17 cellular contexts compared by ENCODE assay signal in the genomic region with DNA sequence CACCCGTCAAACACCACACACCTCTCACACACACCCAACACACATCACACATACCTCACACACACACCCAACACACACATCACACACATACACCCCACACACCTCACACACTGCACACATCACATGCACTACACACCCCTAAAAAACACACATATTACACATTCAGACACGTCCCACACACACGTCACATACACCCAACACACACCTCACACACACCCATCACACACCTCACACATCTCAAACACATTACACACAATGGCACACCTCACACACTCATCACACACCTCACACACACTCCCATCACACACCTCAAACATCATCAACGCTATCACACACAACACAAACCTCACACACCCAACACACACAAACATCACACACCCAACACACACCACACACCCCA.
A peak's percentile ranks its signal among the peaks of the same experiment; 100 is the strongest.
DNase-seq lines count a peak whose midpoint lies in the region; ATAC-seq, FAIRE-seq and TF ChIP-seq lines count a peak whose summit lies in the region.
"Had no signal": no experiment of that assay in that cellular context is flagged by ENCODE, and none has a peak within 500 bp of the region (broad histone marks: within the 10 kb centered on the region; RNA-seq: fewer than 3 reads in every experiment).

No MANE protein-coding gene starts in this region.

- peaks cover 3% of the 10 kb centered on the region for H3K27me3 Mint-ChIP-seq in astrocyte (ENCODE audit: low read depth, unreplicated experiment)
- H3K27me3 Mint-ChIP-seq: CD4-positive, alpha-beta memory T cell had no signal

- peaks cover 3% of the 10 kb centered on the region for H3K4me1 ChIP-seq in astrocyte (ENCODE audit: insufficient read depth, low read length)
- H3K4me1 ChIP-seq in keratinocyte (ENCODE audit: control insufficient read depth, extremely low read depth, insufficient read depth, low read length): peaks cover 12% of the 10 kb centered on the region
- H3K4me1 ChIP-seq: A549, BE2C had no signal

- H3K27me3 ChIP-seq in astrocyte (ENCODE audit: insufficient read depth, low read length) (peaks cover 3% of the 10 kb centered on the region), keratinocyte (ENCODE audit: control insufficient read depth, extremely low read depth, insufficient read depth, low read length) (no peaks in the 10 kb centered on the region)
- H3K27me3 ChIP-seq: BE2C had no signal

- H3K4me3 ChIP-seq in astrocyte (ENCODE audit: insufficient read depth, low read depth, low read length) (no peak overlapping the region), keratinocyte (ENCODE audit: control insufficient read depth in 2 of 3, extremely low read depth in 1 of 3, insufficient read depth in 2 of 3, low read depth in 1 of 3, low read length in 3 of 3) (no peak overlapping the region)
- H3K4me3 ChIP-seq: A549, K562 had no signal

- H3K4me3 Mint-ChIP-seq in astrocyte (ENCODE audit: unreplicated experiment): no peak overlapping the region
- H3K4me3 Mint-ChIP-seq: CD4-positive, alpha-beta memory T cell had no signal

- H3K36me3 ChIP-seq in astrocyte (ENCODE audit: insufficient read depth, low read length): no peaks in the 10 kb centered on the region
- no peaks in the 10 kb centered on the region for H3K36me3 ChIP-seq in keratinocyte (ENCODE audit: control insufficient read depth in 2 of 2, extremely low read depth in 1 of 2, insufficient read depth in 2 of 2, low read length in 2 of 2)
- H3K36me3 ChIP-seq: BE2C had no signal

- H3K79me2 ChIP-seq in astrocyte (ENCODE audit: insufficient read depth, low read length) (no peaks in the 10 kb centered on the region), keratinocyte (ENCODE audit: control insufficient read depth, insufficient read depth, low read length) (no peaks in the 10 kb centered on the region)

- H3K36me3 Mint-ChIP-seq in astrocyte (ENCODE audit: low read depth, unreplicated experiment): no peaks in the 10 kb centered on the region
- H3K36me3 Mint-ChIP-seq: CD4-positive, alpha-beta memory T cell had no signal

- dilution Hi-C loops in keratinocyte (cut with MboI; ENCODE audit: extremely low pct_ligation_motif_present, low sequenced_read_pairs): loop anchor here (25.0 kb wide), 1 partner anchor 205 kb away; the partner anchor contains the start of gene GJB2

- H3K27ac Mint-ChIP-seq in astrocyte (ENCODE audit: unreplicated experiment): no peak overlapping the region
- H3K27ac Mint-ChIP-seq: CD4-positive, alpha-beta memory T cell had no signal

- FAIRE-seq in HTR-8/SVneo (lab: Jason Lieb, UNC) (peak; percentile 96), astrocyte (lab: Jason Lieb, UNC) (no peak), keratinocyte (lab: Jason Lieb, UNC) (peak; percentile 75)
- FAIRE-seq: A549, D721Med, K562 had no signal

- peaks cover 4% of the 10 kb centered on the region for H3K9me3 Mint-ChIP-seq in astrocyte (ENCODE audit: unreplicated experiment)

- no peak for ATAC-seq in HG03045 (IDR thresholded peaks at IDR 0.05; ENCODE audit: unreplicated experiment)
- ATAC-seq: K562 had no signal

- no peaks in the 10 kb centered on the region for H3K9me3 ChIP-seq in astrocyte (ENCODE audit: insufficient read depth, low read depth, low read length)
- no peaks in the 10 kb centered on the region for H3K9me3 ChIP-seq in keratinocyte (ENCODE audit: control insufficient read depth, low read depth, low read length)
- H3K9me3 ChIP-seq: A549 had no signal

- H2AFZ ChIP-seq in astrocyte (ENCODE audit: low read depth, low read length) (peak overlapping the region; percentile 7), keratinocyte (ENCODE audit: control insufficient read depth, low read length) (no peak overlapping the region)

- DNase-seq in GM20000 (ENCODE audit: low spot score): peak; percentile 15
- DNase-seq in HTR-8/SVneo (ENCODE audit: insufficient read length, low spot score): no peak
- no peak for DNase-seq in astrocyte (ENCODE audit: low read depth)
- no peak for DNase-seq in keratinocyte (ENCODE audit: low read depth, low spot score)
- DNase-seq in HK-2 (ENCODE audit: unreplicated experiment): no peak
- DNase-seq in SKM-1 (lab: John Stamatoyannopoulos, UW; ENCODE audit: unreplicated experiment): no peak
- no peak for DNase-seq in EL
- DNase-seq: BE2C; CD4-positive, alpha-beta memory T cell; DMS153; DMS79 treated with DMSO at 0.1 percent for 48 hours; GDM1; Karpas-422 had no signal

- H3K4me2 ChIP-seq in astrocyte (ENCODE audit: low read length) (no peak overlapping the region), keratinocyte (ENCODE audit: control insufficient read depth, extremely low read depth, insufficient read depth, low read depth, low read length) (no peak overlapping the region)
- H3K4me2 ChIP-seq: A549 had no signal

- no peak overlapping the region for H3K9ac ChIP-seq in astrocyte (ENCODE audit: low read length)
- H3K9ac ChIP-seq in keratinocyte (ENCODE audit: control insufficient read depth, extremely low read depth, insufficient read depth, low read length): no peak overlapping the region

- no peak for TF ChIP-seq CTCF in GM20000 (IDR thresholded peaks at IDR 0.05; ENCODE audit: extremely low read depth, missing control alignments)
- TF ChIP-seq CTCF in astrocyte (IDR thresholded peaks at IDR 0.05; ENCODE audit: insufficient read depth, low read depth, low read length): no peak
- no peak for TF ChIP-seq CTCF in keratinocyte (optimal IDR thresholded peaks at IDR 0.05 in 1 of 3, IDR thresholded peaks at IDR 0.05 in 1 of 3, conservative IDR thresholded peaks at IDR 0.05 in 1 of 3; ENCODE audit: extremely low read depth in 1 of 3, insufficient read depth in 2 of 3, low read length in 3 of 3)

- no peaks in the 10 kb centered on the region for H4K20me1 ChIP-seq in astrocyte (ENCODE audit: insufficient read depth, low read length)
- no peaks in the 10 kb centered on the region for H4K20me1 ChIP-seq in keratinocyte (ENCODE audit: control insufficient read depth, extremely low read depth, insufficient read depth, low read length)

- no peaks in the 10 kb centered on the region for H3K9me1 ChIP-seq in keratinocyte (ENCODE audit: control insufficient read depth, extremely low read depth, insufficient read depth, low read length)

- peaks cover 4% of the 10 kb centered on the region for H3K4me1 Mint-ChIP-seq in astrocyte (ENCODE audit: low read depth, unreplicated experiment)

- H3K27ac ChIP-seq in astrocyte (ENCODE audit: low read depth, low read length) (no peak overlapping the region), keratinocyte (ENCODE audit: control insufficient read depth, insufficient read depth, low read length) (no peak overlapping the region)
- H3K27ac ChIP-seq: A549 had no signal
